In genomic region chr1:33163621-33164071, GRCh38 we compare ENCODE assay signal across 1 cellular context.
TF ChIP-seq lines count a peak whose summit lies in the region.

No MANE protein-coding gene starts in this region.

TF ChIP-seq in WTC11, 78 proteins besides CTCF, POLR2A, EP300 and RAD21:
- no peak for TF ChIP-seq ZNF532 (CRISPR knock-in tag; IDR thresholded peaks at IDR 0.05; ENCODE audit: borderline replicate concordance)
- no peak for TF ChIP-seq CREB1 (CRISPR knock-in tag; IDR thresholded peaks at IDR 0.05)
- TF ChIP-seq JUN (CRISPR knock-in tag; IDR thresholded peaks at IDR 0.05) = no peak
- TF ChIP-seq ZNF232 (CRISPR knock-in tag; IDR thresholded peaks at IDR 0.05) = no peak
- TF ChIP-seq ARID4B (CRISPR knock-in tag; IDR thresholded peaks at IDR 0.05; ENCODE audit: borderline replicate concordance) = no peak
- no peak for TF ChIP-seq ELF4 (CRISPR knock-in tag; IDR thresholded peaks at IDR 0.05; ENCODE audit: low read depth)
- no peak for TF ChIP-seq ZNF263 (CRISPR knock-in tag; IDR thresholded peaks at IDR 0.05; ENCODE audit: low read depth)
- TF ChIP-seq HMGXB4 (CRISPR knock-in tag; IDR thresholded peaks at IDR 0.05) = no peak
- TF ChIP-seq ZBTB43 (CRISPR knock-in tag; IDR thresholded peaks at IDR 0.05) = no peak
- TF ChIP-seq NR1H2 (CRISPR knock-in tag; IDR thresholded peaks at IDR 0.05) = no peak
- TF ChIP-seq ZSCAN18 (CRISPR knock-in tag; IDR thresholded peaks at IDR 0.05) = no peak
- no peak for TF ChIP-seq ZNF416 (CRISPR knock-in tag; IDR thresholded peaks at IDR 0.05)
- TF ChIP-seq PRRX2 (CRISPR knock-in tag; IDR thresholded peaks at IDR 0.05) = no peak
- no peak for TF ChIP-seq FOXP1 (CRISPR knock-in tag; IDR thresholded peaks at IDR 0.05; ENCODE audit: borderline replicate concordance)
- no peak for TF ChIP-seq SP1 (CRISPR knock-in tag; conservative IDR thresholded peaks at IDR 0.05)
- no peak for TF ChIP-seq JAZF1 (CRISPR knock-in tag; IDR thresholded peaks at IDR 0.05)
- TF ChIP-seq TP53 (CRISPR knock-in tag; IDR thresholded peaks at IDR 0.05) = no peak
- TF ChIP-seq ZNF281 (CRISPR knock-in tag; IDR thresholded peaks at IDR 0.05) = no peak
